ENCODE assay signal across 15 cellular contexts in genomic region chr4:8434251-8435073, GRCh38. TPM values are rescaled to one million over a fixed set of nuclear protein-coding genes. Genes with fewer than 3 reads are reported as not detected.
A peak's percentile ranks its signal among the peaks of the same experiment; 100 is the strongest.
DNase-seq lines count a peak whose midpoint lies in the region; ATAC-seq and TF ChIP-seq lines count a peak whose summit lies in the region.
"Had no signal": no experiment of that assay in that cellular context is flagged by ENCODE, and none has a peak within 500 bp of the region (broad histone marks: within the 10 kb centered on the region; RNA-seq: fewer than 3 reads in every experiment).

No MANE protein-coding gene starts in this region.

- no peak overlapping the region for H2AFZ ChIP-seq in trophoblast cell (ENCODE audit: insufficient read depth, low read length, poor library complexity)

- WGBS in thyroid gland, 2 donors, result 56 to 62% methylated on average over 20 to 21 of the region's 21 CpGs
- no CpG with 5 or more reads among the region's 21 CpGs for WGBS in trophoblast cell (ENCODE audit: extremely low coverage, insufficient coverage, insufficient read length)

- TF ChIP-seq CTCF in left lung (IDR thresholded peaks at IDR 0.05), result no peak
- no peak for TF ChIP-seq CTCF in thyroid gland (IDR thresholded peaks at IDR 0.05)

- H3K27ac Mint-ChIP-seq in activated naive CD4-positive, alpha-beta T cell treated with anti-CD3 and anti-CD28 coated beads for 36 hours, result peak overlapping the region; percentile 51
- H3K27ac Mint-ChIP-seq in activated CD4-positive, alpha-beta memory T cell treated with anti-CD3 and anti-CD28 coated beads for 36 hours, result peak overlapping the region; percentile 61

- no peak overlapping the region for H2AK5ac ChIP-seq in trophoblast cell (ENCODE audit: low read length)

- DNase-seq in activated naive CD4-positive, alpha-beta T cell treated with anti-CD3 and anti-CD28 coated beads for 36 hours, result no peak
- DNase-seq in activated naive CD4-positive, alpha-beta T cell treated with Interleukin-2 at 50 U/mL for 16 hours, result no peak
- no peak for DNase-seq in activated CD4-positive, alpha-beta memory T cell treated with anti-CD3 and anti-CD28 coated beads for 36 hours
- DNase-seq in left lung (no peak), thyroid gland (peak; percentile 51 to 54), NCI-H1105 (lab: John Stamatoyannopoulos, UW) (no peak), trophoblast cell (no peak), NCI-H69 (lab: John Stamatoyannopoulos, UW) (no peak)
- DNase-seq: activated CD4-positive, CD25-positive, alpha-beta regulatory T cell treated with anti-CD3 and anti-CD28 coated beads, Interleukin-2, amount 50 U/mL, for 72 hours; glutamatergic neuron; KBM-7; NCI-H1930; NCI-H774; occipital lobe; SHP77 treated with DMSO at 0.1 percent for 48 hours had no signal

- H3K4me3 ChIP-seq in left lung (no peak overlapping the region), thyroid gland (replicated peaks in 1 of 3) (peak overlapping the region in 1 of 3 donors; percentile 1), trophoblast cell (ENCODE audit: low read depth, low read length) (no peak overlapping the region)

- H3K9me3 ChIP-seq in left lung, result no peaks in the 10 kb centered on the region
- no peaks in the 10 kb centered on the region for H3K9me3 ChIP-seq in thyroid gland
- no peaks in the 10 kb centered on the region for H3K9me3 ChIP-seq in trophoblast cell (ENCODE audit: insufficient read depth, low read depth, low read length)

- H4K12ac ChIP-seq in trophoblast cell (ENCODE audit: low read depth, low read length), result no peak overlapping the region

- H4K91ac ChIP-seq in trophoblast cell (ENCODE audit: low read depth, low read length), result no peak overlapping the region

- H3K36me3 Mint-ChIP-seq in activated naive CD4-positive, alpha-beta T cell treated with anti-CD3 and anti-CD28 coated beads for 36 hours (ENCODE audit: low read depth), result peaks cover 2% of the 10 kb centered on the region
- H3K36me3 Mint-ChIP-seq in activated CD4-positive, alpha-beta memory T cell treated with anti-CD3 and anti-CD28 coated beads for 36 hours, result peaks cover 2% of the 10 kb centered on the region

- TF ChIP-seq POLR2A in thyroid gland (IDR thresholded peaks at IDR 0.05), result no peak

- no peaks in the 10 kb centered on the region for H3K79me1 ChIP-seq in trophoblast cell (ENCODE audit: low read length)

- peaks cover 40% of the 10 kb centered on the region for H3K4me1 Mint-ChIP-seq in activated naive CD4-positive, alpha-beta T cell treated with anti-CD3 and anti-CD28 coated beads for 36 hours (ENCODE audit: low read depth)
- peaks cover 39% of the 10 kb centered on the region for H3K4me1 Mint-ChIP-seq in activated CD4-positive, alpha-beta memory T cell treated with anti-CD3 and anti-CD28 coated beads for 36 hours (ENCODE audit: low read depth)

- no peak overlapping the region for H4K8ac ChIP-seq in trophoblast cell (ENCODE audit: low read depth, low read length)

- CTCF ChIA-PET in activated naive CD4-positive, alpha-beta T cell treated with anti-CD3 and anti-CD28 coated beads for 36 hours (lab: Charles Lee), result no interaction called here
- CTCF ChIA-PET in activated CD4-positive, alpha-beta memory T cell treated with anti-CD3 and anti-CD28 coated beads for 36 hours (lab: Charles Lee), result interaction anchor here (1.0 kb wide), 1 partner anchor 15 kb away, joined by 3 read pairs; no protein-coding TSS in a partner anchor

- no peak overlapping the region for H2BK5ac ChIP-seq in trophoblast cell (ENCODE audit: low read depth, low read length, poor library complexity)

- H3K27me3 ChIP-seq in left lung, result no peaks in the 10 kb centered on the region
- H3K27me3 ChIP-seq in thyroid gland, result no peaks in the 10 kb centered on the region
- H3K27me3 ChIP-seq in trophoblast cell (ENCODE audit: insufficient read depth, low read length), result no peaks in the 10 kb centered on the region

- no peak overlapping the region for H2BK12ac ChIP-seq in trophoblast cell (ENCODE audit: low read length)

- H3K14ac ChIP-seq in trophoblast cell (ENCODE audit: low read length), result no peak overlapping the region

- H3K27ac ChIP-seq in left lung, result peak overlapping the region in 1 of 2 donors; percentile 58
- peak overlapping the region; percentile 69 to 84 (median 82) for H3K27ac ChIP-seq in thyroid gland
- H3K27ac ChIP-seq in trophoblast cell (ENCODE audit: low read depth, low read length), result no peak overlapping the region

- no peaks in the 10 kb centered on the region for H3K9me3 Mint-ChIP-seq in activated naive CD4-positive, alpha-beta T cell treated with anti-CD3 and anti-CD28 coated beads for 36 hours
- no peaks in the 10 kb centered on the region for H3K9me3 Mint-ChIP-seq in activated CD4-positive, alpha-beta memory T cell treated with anti-CD3 and anti-CD28 coated beads for 36 hours

- POLR2A ChIA-PET in activated CD4-positive, alpha-beta memory T cell treated with anti-CD3 and anti-CD28 coated beads for 36 hours (lab: Charles Lee), result interaction anchor here (0.7 to 2.3 kb wide), 2 partner anchors 15 to 690 kb away, joined by 3 to 20 read pairs; no protein-coding TSS in a partner anchor

- intact Hi-C loops in activated naive CD4-positive, alpha-beta T cell treated with anti-CD3 and anti-CD28 coated beads for 36 hours (cut with micrococcal nuclease), result no loop called here
- intact Hi-C loops in activated CD4-positive, alpha-beta memory T cell treated with anti-CD3 and anti-CD28 coated beads for 36 hours (cut with micrococcal nuclease), result loop anchor here (1.0 to 10.0 kb wide), 2 partner anchors 15 to 470 kb away; no protein-coding TSS in a partner anchor
- intact Hi-C loops in left lung (cut with DNase I), result no loop called here
- intact Hi-C loops in thyroid gland (cut with DNase I), result no loop called here

- H3K4me1 ChIP-seq in left lung (peaks cover 21 to 42% of the 10 kb centered on the region in 2 donors), thyroid gland (peaks cover 53 to 57% of the 10 kb centered on the region in 2 donors), trophoblast cell (ENCODE audit: control insufficient read depth in 1 of 2, insufficient read depth in 2 of 2, low read length in 2 of 2) (peaks cover 0 to 7% of the 10 kb centered on the region in 2 experiments)

- peak overlapping the region; percentile 14 for H3K4me3 Mint-ChIP-seq in activated naive CD4-positive, alpha-beta T cell treated with anti-CD3 and anti-CD28 coated beads for 36 hours
- peak overlapping the region; percentile 73 for H3K4me3 Mint-ChIP-seq in activated CD4-positive, alpha-beta memory T cell treated with anti-CD3 and anti-CD28 coated beads for 36 hours

- ATAC-seq in left lung, result peak; percentile 20

- no peak overlapping the region for H2BK120ac ChIP-seq in trophoblast cell (ENCODE audit: insufficient read depth, low read length, poor library complexity)

- no peaks in the 10 kb centered on the region for H3K79me2 ChIP-seq in trophoblast cell (ENCODE audit: control insufficient read depth, insufficient read depth, low read length, poor library complexity)

- H3K18ac ChIP-seq in trophoblast cell (ENCODE audit: low read length), result no peak overlapping the region

- no peaks in the 10 kb centered on the region for H3K36me3 ChIP-seq in left lung
- no peaks in the 10 kb centered on the region for H3K36me3 ChIP-seq in thyroid gland
- H3K36me3 ChIP-seq in trophoblast cell (ENCODE audit: control insufficient read depth in 1 of 2, insufficient read depth in 2 of 2, low read length in 2 of 2), result no peaks in the 10 kb centered on the region

- H3K9ac ChIP-seq in trophoblast cell (ENCODE audit: low read length), result no peak overlapping the region

- H3K4me2 ChIP-seq in trophoblast cell (ENCODE audit: low read length), result no peak overlapping the region

- no peak overlapping the region for H3K4ac ChIP-seq in trophoblast cell (ENCODE audit: low read depth, low read length)

- H3K23ac ChIP-seq in trophoblast cell (ENCODE audit: low read length), result no peak overlapping the region

- H3K27me3 Mint-ChIP-seq in activated naive CD4-positive, alpha-beta T cell treated with anti-CD3 and anti-CD28 coated beads for 36 hours (ENCODE audit: low read depth), result no peaks in the 10 kb centered on the region
- no peaks in the 10 kb centered on the region for H3K27me3 Mint-ChIP-seq in activated CD4-positive, alpha-beta memory T cell treated with anti-CD3 and anti-CD28 coated beads for 36 hours

RNA-seq across cellular contexts. Expression of gene ACOX3, which starts 6.1 kb away (rescaled TPM):
- total RNA-seq in activated naive CD4-positive, alpha-beta T cell treated with anti-CD3 and anti-CD28 coated beads for 36 hours, result 10 to 100 TPM; 11.9 to 13.3 TPM
- total RNA-seq in activated CD4-positive, alpha-beta memory T cell treated with anti-CD3 and anti-CD28 coated beads for 36 hours, result 10 to 100 TPM; 42.3 to 45.8 TPM
- 10 to 100 TPM; 22.5 to 31.7 TPM for total RNA-seq in left lung
- total RNA-seq in thyroid gland, result 10 to 100 TPM; 28.2 to 61.8 (median 47.7) TPM
- polyA plus RNA-seq in trophoblast cell (2013), result 21.5 and 23.3 TPM in 2 replicates

RNA-seq across cellular contexts. Expression of gene TRMT44, which starts 6.1 kb away (rescaled TPM):
- total RNA-seq in activated naive CD4-positive, alpha-beta T cell treated with anti-CD3 and anti-CD28 coated beads for 36 hours, result 10 to 100 TPM; 13.1 to 14.5 TPM
- total RNA-seq in activated CD4-positive, alpha-beta memory T cell treated with anti-CD3 and anti-CD28 coated beads for 36 hours, result 10 to 100 TPM; 24.1 to 29.2 TPM
- 10 to 100 TPM; 15.0 to 18.7 TPM for total RNA-seq in left lung
- total RNA-seq in thyroid gland, result 10 to 100 TPM; 36.4 to 56.4 (median 43.9) TPM
- 16.7 and 17.7 TPM in 2 replicates for polyA plus RNA-seq in trophoblast cell (2013)

Comparison
In these comparisons a context has a peak if more than half of its experiments do, and no peak if none do; other contexts are left out.
1. DNase-seq: peak in thyroid gland (2 of 2); none in activated naive CD4-positive, alpha-beta T cell treated with anti-CD3 and anti-CD28 coated beads for 36 hours (single experiment), activated naive CD4-positive, alpha-beta T cell treated with Interleukin-2 at 50 U/mL for 16 hours (single experiment), activated CD4-positive, alpha-beta memory T cell treated with anti-CD3 and anti-CD28 coated beads for 36 hours (single experiment), left lung (0 of 2), NCI-H1105 (single experiment), trophoblast cell (0 of 2) and NCI-H69 (single experiment).